In genomic region chr17:64214950-64215349, GRCh38 we compare ENCODE assay signal across 23 cellular contexts. TPM values are rescaled to one million over a fixed set of nuclear protein-coding genes. Genes with fewer than 3 reads are reported as not detected.
DNase-seq lines count a peak whose midpoint lies in the region; ATAC-seq, FAIRE-seq and TF ChIP-seq lines count a peak whose summit lies in the region.
"Had no signal": no experiment of that assay in that cellular context is flagged by ENCODE, and none has a peak within 500 bp of the region (broad histone marks: within the 10 kb centered on the region; RNA-seq: fewer than 3 reads in every experiment).

No MANE protein-coding gene starts in this region.

- H3K9me3 ChIP-seq in mammary epithelial cell (replicated peaks; ENCODE audit: insufficient read depth, low read length) (no peaks in the 10 kb centered on the region), K562 (replicated peaks; ENCODE audit: control insufficient read depth, insufficient read depth, low read depth, low read length) (no peaks in the 10 kb centered on the region), tibial artery (no peaks in the 10 kb centered on the region)
- H3K9me3 ChIP-seq: A549, tibial nerve had no signal

- BruUV-seq in MCF 10A (replicated peaks; lab: Mats Ljungman, UMichigan) = no TSS peak
- no TSS peak for BruUV-seq in mammary epithelial cell (replicated peaks; lab: Mats Ljungman, UMichigan)
- BruUV-seq in K562 (replicated peaks; lab: Mats Ljungman, UMichigan) = no TSS peak

- no peak for TF ChIP-seq RAD21 in K562 (CRISPR knock-in tag; conservative IDR thresholded peaks at IDR 0.05 in 1 of 2, IDR thresholded peaks at IDR 0.05 in 1 of 2)

- H3K27ac ChIP-seq in mammary epithelial cell (ENCODE audit: insufficient read depth, low read depth, low read length) = no peak overlapping the region
- H3K27ac ChIP-seq in K562 (ENCODE audit: extremely low read depth, low read depth, low read length) = no peak overlapping the region; the same call in 2 of the 3 replicates
- H3K27ac ChIP-seq in tibial artery = peak overlapping the region; percentile 65 to 73
- H3K27ac ChIP-seq: A549, HL-60 had no signal

- no peak overlapping the region for H3K4me3 ChIP-seq in mammary epithelial cell (replicated peaks in 1 of 3; ENCODE audit: insufficient read depth in 1 of 3, low read depth in 2 of 3, low read length in 3 of 3)
- H3K4me3 ChIP-seq in K562 = no peak overlapping the region
- no peak overlapping the region for H3K4me3 ChIP-seq in tibial artery
- H3K4me3 ChIP-seq: A549, tibial nerve had no signal

- CTCF ChIA-PET in MCF 10A (lab: Yijun Ruan, JAX) = interaction anchor here (0.9 to 2.6 kb wide), 3 partner anchors 13 to 65 kb away, joined by 3 to 9 read pairs (median 3); no protein-coding TSS in a partner anchor
- CTCF ChIA-PET in mammary epithelial cell (lab: Charles Lee; ENCODE audit: low non-redundant PET) = no interaction called here
- CTCF ChIA-PET in K562 (lab: Yijun Ruan, JAX; ENCODE audit: low intra/inter-chr PET ratio) = no interaction called here
- CTCF ChIA-PET in activated CD4-positive, alpha-beta memory T cell treated with anti-CD3 and anti-CD28 coated beads for 36 hours (lab: Charles Lee) = no interaction called here

- no peak for TF ChIP-seq POLR2A in K562 (conservative IDR thresholded peaks at IDR 0.05)

- no peak for ATAC-seq in K562
- ATAC-seq: A549 had no signal

- H3K27me3 ChIP-seq in mammary epithelial cell (ENCODE audit: insufficient read depth, low read length) (no peaks in the 10 kb centered on the region), K562 (ENCODE audit: control insufficient read depth in 2 of 2, insufficient read depth in 2 of 2, low read length in 2 of 2) (no peaks in the 10 kb centered on the region), tibial artery (no peaks in the 10 kb centered on the region)
- H3K27me3 ChIP-seq: tibial nerve had no signal

- POLR2A ChIA-PET in MCF 10A (lab: Yijun Ruan, JAX) (interaction anchor here (0.6 to 13.7 kb wide), 8 partner anchors 9 to 69 kb away, joined by 3 to 187 read pairs (median 6); no protein-coding TSS in a partner anchor), K562 (lab: Yijun Ruan, JAX) (interaction anchor here (0.7 to 2.4 kb wide), 3 partner anchors 9 to 58 kb away, joined by 3 to 13 read pairs (median 5); no protein-coding TSS in a partner anchor)
- POLR2A ChIA-PET in activated CD4-positive, alpha-beta memory T cell treated with anti-CD3 and anti-CD28 coated beads for 36 hours (lab: Charles Lee) = no interaction called here

- H3K4me1 Mint-ChIP-seq in MCF 10A (ENCODE audit: insufficient read depth, unreplicated experiment) (peaks cover 34% of the 10 kb centered on the region), nephron (peaks cover 50% of the 10 kb centered on the region)
- peaks cover 19% of the 10 kb centered on the region for H3K4me1 Mint-ChIP-seq in activated CD4-positive, alpha-beta memory T cell treated with anti-CD3 and anti-CD28 coated beads for 36 hours (ENCODE audit: low read depth)

- no peaks in the 10 kb centered on the region for H3K9me3 Mint-ChIP-seq in MCF 10A (ENCODE audit: unreplicated experiment)
- peaks cover 5% of the 10 kb centered on the region for H3K9me3 Mint-ChIP-seq in nephron
- H3K9me3 Mint-ChIP-seq in activated CD4-positive, alpha-beta memory T cell treated with anti-CD3 and anti-CD28 coated beads for 36 hours = no peaks in the 10 kb centered on the region
- H3K9me3 Mint-ChIP-seq: T-helper 1 cell treated with Interleukin-12 subunit alpha and Interleukin-12 subunit beta and Interleukin-4 antibody, amounts not matched to agents 30 μg/mL and 1 μg/mL, for 36 hours had no signal

- dilution Hi-C loops in mammary epithelial cell (cut with HindIII; ENCODE audit: low sequenced_read_pairs) = no loop called here

- H3K4me3 Mint-ChIP-seq in MCF 10A (ENCODE audit: unreplicated experiment) = no peak overlapping the region
- no peak overlapping the region for H3K4me3 Mint-ChIP-seq in nephron
- no peak overlapping the region for H3K4me3 Mint-ChIP-seq in activated CD4-positive, alpha-beta memory T cell treated with anti-CD3 and anti-CD28 coated beads for 36 hours
- H3K4me3 Mint-ChIP-seq: CD4-positive, CD25-positive, alpha-beta regulatory T cell; T-helper 1 cell treated with Interleukin-12 subunit alpha and Interleukin-12 subunit beta and Interleukin-4 antibody, amounts not matched to agents 30 μg/mL and 1 μg/mL, for 36 hours had no signal

- H3K9ac ChIP-seq in mammary epithelial cell (ENCODE audit: insufficient read depth, low read length) = no peak overlapping the region
- peak overlapping the region in 1 of 2 experiments; percentile 35; a peak in 1 of 4 replicates for H3K9ac ChIP-seq in K562 (ENCODE audit: insufficient read depth in 1 of 2, low read depth in 2 of 2, low read length in 2 of 2)

- TF ChIP-seq EP300 in K562 (IDR thresholded peaks at IDR 0.05; ENCODE audit: low read length) = no peak

- intact Hi-C loops in MCF 10A (cut with micrococcal nuclease) (loop anchor here (5.0 kb wide), 1 partner anchor 47 kb away; the partner anchor contains the start of gene TEX2), mammary epithelial cell (cut with micrococcal nuclease) (loop anchor here (5.0 kb wide), 1 partner anchor 47 kb away; the partner anchor contains the start of gene TEX2), K562 (cut with micrococcal nuclease) (loop anchor here (5.0 kb wide), 2 partner anchors 47 to 67 kb away; partner anchors contain the start of gene TEX2), tibial artery (cut with DNase I; ENCODE audit: low total_unique reads) (no loop called here)
- intact Hi-C loops in activated CD4-positive, alpha-beta memory T cell treated with anti-CD3 and anti-CD28 coated beads for 36 hours (cut with micrococcal nuclease) = loop anchor here (5.0 kb wide), 1 partner anchor 68 kb away; no protein-coding TSS in a partner anchor

- H3K27ac Mint-ChIP-seq in MCF 10A (ENCODE audit: low read depth, unreplicated experiment) (peak overlapping the region; percentile 89), nephron (peak overlapping the region; percentile 95 to 97 (median 96))
- H3K27ac Mint-ChIP-seq in activated CD4-positive, alpha-beta memory T cell treated with anti-CD3 and anti-CD28 coated beads for 36 hours = no peak overlapping the region
- H3K27ac Mint-ChIP-seq: T-helper 1 cell treated with Interleukin-12 subunit alpha and Interleukin-12 subunit beta and Interleukin-4 antibody, amounts not matched to agents 30 μg/mL and 1 μg/mL, for 36 hours had no signal

- WGBS in mammary epithelial cell (ENCODE audit: low coverage, missing lambda C conversion rate) = 76% methylated on average over 4 of the region's 4 CpGs
- WGBS in K562 (ENCODE audit: insufficient coverage, low coverage, missing lambda C conversion rate) = 58% methylated on average over 4 of the region's 4 CpGs

- H3K36me3 ChIP-seq in mammary epithelial cell (ENCODE audit: insufficient read depth, low read length) = peaks cover 10% of the 10 kb centered on the region
- peaks cover 29% of the 10 kb centered on the region for H3K36me3 ChIP-seq in K562 (ENCODE audit: control insufficient read depth, insufficient read depth, low read length)
- H3K36me3 ChIP-seq in tibial artery = peaks cover 20 to 24% (median 22%) of the 10 kb centered on the region in 3 donors

- H3K4me1 ChIP-seq in mammary epithelial cell (ENCODE audit: insufficient read depth, low read length) (peaks cover 36% of the 10 kb centered on the region), K562 (replicated peaks in 1 of 2; ENCODE audit: control insufficient read depth in 2 of 2, insufficient read depth in 2 of 2, low read length in 2 of 2) (peaks cover 27 to 55% of the 10 kb centered on the region in 2 experiments; a peak in 4 of 5 replicates), tibial artery (peaks cover 0 to 46% (median 33%) of the 10 kb centered on the region in 4 donors)
- H3K4me1 ChIP-seq: A549 had no signal

- in situ Hi-C loops in mammary epithelial cell (cut with MboI; ENCODE audit: low sequenced_read_pairs in 2 of 2) (no loop called here), K562 (cut with MboI) (no loop called here)

- H3K27me3 Mint-ChIP-seq in MCF 10A (ENCODE audit: insufficient read depth, unreplicated experiment) (no peaks in the 10 kb centered on the region), nephron (ENCODE audit: low read depth) (no peaks in the 10 kb centered on the region)
- H3K27me3 Mint-ChIP-seq in activated CD4-positive, alpha-beta memory T cell treated with anti-CD3 and anti-CD28 coated beads for 36 hours = no peaks in the 10 kb centered on the region
- H3K27me3 Mint-ChIP-seq: CD4-positive, CD25-positive, alpha-beta regulatory T cell had no signal

- no peaks in the 10 kb centered on the region for H3K9me1 ChIP-seq in K562 (ENCODE audit: control insufficient read depth, insufficient read depth, low read length)

- H3K36me3 Mint-ChIP-seq in MCF 10A (ENCODE audit: insufficient read depth, unreplicated experiment) (peaks cover 38% of the 10 kb centered on the region), nephron (ENCODE audit: low read depth) (peaks cover 28% of the 10 kb centered on the region)
- peaks cover 17% of the 10 kb centered on the region for H3K36me3 Mint-ChIP-seq in activated CD4-positive, alpha-beta memory T cell treated with anti-CD3 and anti-CD28 coated beads for 36 hours

- FAIRE-seq in K562 (lab: Jason Lieb, UNC) = peak; percentile 59
- FAIRE-seq: A549, colon, islet of Langerhans had no signal

- no peak for DNase-seq in MCF 10A (ENCODE audit: unreplicated experiment)
- no peak for DNase-seq in mammary epithelial cell
- no peak for DNase-seq in K562 (ENCODE audit: extremely low read depth in 1 of 4, low spot score in 3 of 4)
- DNase-seq in tibial artery = no peak
- no peak for DNase-seq in activated CD4-positive, alpha-beta T cell treated with anti-CD3 and anti-CD28 coated beads, Interleukin-2, amount 50 U/mL, for 1 hour
- DNase-seq in activated CD4-positive, alpha-beta memory T cell treated with anti-CD3 and anti-CD28 coated beads for 36 hours = no peak
- DNase-seq in mesenteric fat pad (ENCODE audit: low spot score) = no peak
- DNase-seq: activated CD4-positive, CD25-positive, alpha-beta regulatory T cell; amniotic stem cell; CD4-positive, CD25-positive, alpha-beta regulatory T cell; glutamatergic neuron; Karpas-422; midbrain; NK-92 treated with Interleukin-12 subunit alpha and Interleukin-12 subunit beta, amount 100 ng/mL, for 24 hours; nucleus accumbens; stimulated activated CD4-positive, alpha-beta T cell treated with anti-CD3 and anti-CD28 coated beads, Interleukin-4, amount 100 ng/mL, for 4 hours had no signal

- peaks cover 89% of the 10 kb centered on the region for H3K79me2 ChIP-seq in mammary epithelial cell (ENCODE audit: insufficient read depth, low read length)
- H3K79me2 ChIP-seq in K562 (ENCODE audit: control insufficient read depth, insufficient read depth, low read length) = peaks cover 82% of the 10 kb centered on the region

- H2AFZ ChIP-seq in mammary epithelial cell (ENCODE audit: low read depth, low read length) = no peak overlapping the region
- peak overlapping the region; percentile 22; the same call in 1 of the 2 replicates for H2AFZ ChIP-seq in K562 (ENCODE audit: low read depth, low read length)

- H4K20me1 ChIP-seq in mammary epithelial cell (ENCODE audit: insufficient read depth, low read length) (no peaks in the 10 kb centered on the region), K562 (replicated peaks; ENCODE audit: control insufficient read depth, insufficient read depth, low read length) (peaks cover 5% of the 10 kb centered on the region; the same call in 1 of the 2 replicates)

- no peak for TF ChIP-seq CTCF in MCF 10A (IDR thresholded peaks at IDR 0.05; ENCODE audit: unreplicated experiment)
- TF ChIP-seq CTCF in mammary epithelial cell (conservative IDR thresholded peaks at IDR 0.05 in 1 of 2, IDR thresholded peaks at IDR 0.05 in 1 of 2; ENCODE audit: extremely low read depth in 1 of 2, insufficient read depth in 1 of 2, low read depth in 1 of 2, low read length in 2 of 2) = no peak
- TF ChIP-seq CTCF in K562 (IDR thresholded peaks at IDR 0.05 in 2 of 3, conservative IDR thresholded peaks at IDR 0.05 in 1 of 3; ENCODE audit: insufficient read depth in 2 of 3, low read depth in 1 of 3, low read length in 3 of 3) = no peak
- TF ChIP-seq CTCF in nephron (IDR thresholded peaks at IDR 0.05; ENCODE audit: unreplicated experiment in 3 of 3) = no peak
- TF ChIP-seq CTCF in tibial artery (IDR thresholded peaks at IDR 0.05) = no peak

- H3K4me2 ChIP-seq in mammary epithelial cell (ENCODE audit: insufficient read depth, low read depth, low read length) (no peak overlapping the region), K562 (ENCODE audit: insufficient read depth, low read length) (no peak overlapping the region; the same call in 1 of the 2 replicates)
- H3K4me2 ChIP-seq: A549 had no signal

RNA-seq across cellular contexts. Expression of gene TEX2, which starts 48.1 kb away (rescaled TPM):
- 33.7 and 42.2 TPM in 2 replicates for total RNA-seq in MCF 10A (2022)
- total RNA-seq in mammary epithelial cell = 100 to 1,000 TPM in 1 of 2 donors, 10 to 100 TPM in 1; 72.6 to 127 TPM
- polyA plus RNA-seq in mammary epithelial cell = 56.4 TPM
- 109 TPM for polyA minus RNA-seq in mammary epithelial cell
- 44.0 and 59.0 TPM in 2 replicates for total RNA-seq in K562 (2011; cell fraction: chromatin; rRNA removed; ENCODE audit: low replicate concordance)
- 27.0 and 29.3 TPM in 2 replicates for total RNA-seq in K562 (2011; cell fraction: nucleolus; rRNA removed)
- total RNA-seq in K562 (2011; cell fraction: nucleoplasm; rRNA removed) = 38.6 and 52.3 TPM in 2 replicates
- 19.8 and 23.9 TPM in 2 replicates for total RNA-seq in K562 (2014; rRNA removed)
- 17.5 and 17.7 TPM in 2 replicates for total RNA-seq in K562 (2014; rRNA removed; fragmentation: Illumina TruSeq; extraction: Trizol)
- total RNA-seq in K562 (2015; rRNA removed; fragmentation: Illumina TruSeq; extraction: Trizol) = 17.7 and 18.1 TPM in 2 replicates
- total RNA-seq in K562 (2021) = 24.5 and 27.6 TPM in 2 replicates
- 15.2 and 19.3 TPM in 2 replicates for polyA plus RNA-seq in K562 (2011; rRNA removed)
- 12.2 and 12.8 TPM in 2 replicates for polyA plus RNA-seq in K562 (2011; cell fraction: cytosol; rRNA removed)
- polyA plus RNA-seq in K562 (2011; cell fraction: nucleus; rRNA removed) = 22.0 and 25.0 TPM in 2 replicates
- polyA plus RNA-seq in K562 (2012) = 9.8 and 13.7 TPM in 2 replicates
- 23.6 and 27.6 TPM in 2 replicates for polyA plus RNA-seq in K562 (2014; fragmentation: Illumina TruSeq; extraction: Trizol)
- 1 to 10 TPM; 4.1 to 4.8 TPM for polyA plus RNA-seq in K562 (2014; fragmentation: Nextera tagmentation; extraction: Ambion mirVana)
- polyA plus RNA-seq in K562 (2014; rRNA removed) = 18.4 and 20.2 TPM in 2 replicates
- polyA minus RNA-seq in K562 (2011; rRNA and poly(A)+ RNA removed) = 28.0 and 31.6 TPM in 2 replicates
- polyA minus RNA-seq in K562 (2011; cell fraction: cytosol; rRNA and poly(A)+ RNA removed) = 9.4 and 13.2 TPM in 2 replicates
- 22.8 and 23.2 TPM in 2 replicates for polyA minus RNA-seq in K562 (2011; cell fraction: nucleus; rRNA and poly(A)+ RNA removed)
- 10 to 100 TPM; 11.9 to 12.1 TPM for total RNA-seq in activated CD4-positive, alpha-beta memory T cell treated with anti-CD3 and anti-CD28 coated beads for 36 hours
- total RNA-seq in mesenteric fat pad = 77.0 TPM

Comparison
In these comparisons a context has a peak if more than half of its experiments do, and no peak if none do; other contexts are left out.
1. H3K27ac ChIP-seq: peak in tibial artery (2 of 2); none in mammary epithelial cell (single experiment) and K562 (single experiment).